Comparison of ENCODE assay signal across 10 cellular contexts in genomic region chr19:10544753-10545251, GRCh38. TPM values are rescaled to one million over a fixed set of nuclear protein-coding genes. Genes with fewer than 3 reads are reported as not detected.
A peak's percentile ranks its signal among the peaks of the same experiment; 100 is the strongest.
DNase-seq lines count a peak whose midpoint lies in the region; ATAC-seq, FAIRE-seq and TF ChIP-seq lines count a peak whose summit lies in the region.
"Had no signal": no experiment of that assay in that cellular context is flagged by ENCODE, and none has a peak within 500 bp of the region (broad histone marks: within the 10 kb centered on the region; RNA-seq: fewer than 3 reads in every experiment).

No MANE protein-coding gene starts in this region.

- no peak overlapping the region for H2AFZ ChIP-seq in keratinocyte (ENCODE audit: control insufficient read depth, low read length)

- H3K9me3 ChIP-seq in keratinocyte (ENCODE audit: control insufficient read depth, low read depth, low read length) = no peaks in the 10 kb centered on the region

- no peak overlapping the region for H3K27ac ChIP-seq in HL-60 (replicated peaks)
- no peak overlapping the region for H3K27ac ChIP-seq in keratinocyte (ENCODE audit: control insufficient read depth, insufficient read depth, low read length)

- H3K4me3 ChIP-seq in HL-60 (replicated peaks; ENCODE audit: insufficient read depth, low read length) (peak overlapping the region; percentile 72), keratinocyte (ENCODE audit: control insufficient read depth in 2 of 3, extremely low read depth in 1 of 3, insufficient read depth in 2 of 3, low read depth in 1 of 3, low read length in 3 of 3) (peak overlapping the region; percentile 61 to 86 (median 68))

- TF ChIP-seq CTCF in HL-60 (IDR thresholded peaks at IDR 0.05; ENCODE audit: insufficient read depth, low read length) (no peak), keratinocyte (optimal IDR thresholded peaks at IDR 0.05 in 1 of 3, IDR thresholded peaks at IDR 0.05 in 1 of 3, conservative IDR thresholded peaks at IDR 0.05 in 1 of 3; ENCODE audit: extremely low read depth in 1 of 3, insufficient read depth in 2 of 3, low read length in 3 of 3) (no peak)

- peaks cover 21% of the 10 kb centered on the region for H3K4me1 Mint-ChIP-seq in activated naive CD4-positive, alpha-beta T cell treated with anti-CD3 and anti-CD28 coated beads, Interleukin-2, amount 10 ng/mL, durations not matched to agents 7 days and 5 days
- peaks cover 22% of the 10 kb centered on the region for H3K4me1 Mint-ChIP-seq in stimulated activated naive CD8-positive, alpha-beta T cell treated with anti-CD3 and anti-CD28 coated beads, Interleukin-15, amount 100 ng/mL, for 72 hours

- peaks cover 10% of the 10 kb centered on the region for H3K79me2 ChIP-seq in keratinocyte (ENCODE audit: control insufficient read depth, insufficient read depth, low read length)

- H3K4me2 ChIP-seq in keratinocyte (ENCODE audit: control insufficient read depth, extremely low read depth, insufficient read depth, low read depth, low read length) = peak overlapping the region; percentile 61

- no peaks in the 10 kb centered on the region for H3K9me1 ChIP-seq in keratinocyte (ENCODE audit: control insufficient read depth, extremely low read depth, insufficient read depth, low read length)

- H3K9me3 Mint-ChIP-seq in activated naive CD4-positive, alpha-beta T cell treated with anti-CD3 and anti-CD28 coated beads, Interleukin-2, amount 10 ng/mL, durations not matched to agents 7 days and 5 days = no peaks in the 10 kb centered on the region
- H3K9me3 Mint-ChIP-seq in stimulated activated naive CD8-positive, alpha-beta T cell treated with anti-CD3 and anti-CD28 coated beads, Interleukin-15, amount 100 ng/mL, for 72 hours = no peaks in the 10 kb centered on the region

- CTCF ChIA-PET in activated naive CD4-positive, alpha-beta T cell treated with anti-CD3 and anti-CD28 coated beads, Interleukin-2, amount 10 ng/mL, durations not matched to agents 7 days and 5 days (lab: Charles Lee) = no interaction called here

- peak overlapping the region; percentile 89 for H3K4me3 Mint-ChIP-seq in activated naive CD4-positive, alpha-beta T cell treated with anti-CD3 and anti-CD28 coated beads, Interleukin-2, amount 10 ng/mL, durations not matched to agents 7 days and 5 days
- H3K4me3 Mint-ChIP-seq in stimulated activated naive CD8-positive, alpha-beta T cell treated with anti-CD3 and anti-CD28 coated beads, Interleukin-15, amount 100 ng/mL, for 72 hours = peak overlapping the region; percentile 89 to 93

- H3K9ac ChIP-seq in keratinocyte (ENCODE audit: control insufficient read depth, extremely low read depth, insufficient read depth, low read length) = peak overlapping the region; percentile 82

- H3K4me1 ChIP-seq in keratinocyte (ENCODE audit: control insufficient read depth, extremely low read depth, insufficient read depth, low read length) = peaks cover 9% of the 10 kb centered on the region

- peaks cover 9 to 13% of the 10 kb centered on the region in 2 experiments for H3K36me3 ChIP-seq in keratinocyte (ENCODE audit: control insufficient read depth in 2 of 2, extremely low read depth in 1 of 2, insufficient read depth in 2 of 2, low read length in 2 of 2)

- H4K20me1 ChIP-seq in keratinocyte (ENCODE audit: control insufficient read depth, extremely low read depth, insufficient read depth, low read length) = no peaks in the 10 kb centered on the region

- FAIRE-seq in keratinocyte (lab: Jason Lieb, UNC) = no peak
- FAIRE-seq: frontal cortex had no signal

- peaks cover 31% of the 10 kb centered on the region for H3K27me3 Mint-ChIP-seq in activated naive CD4-positive, alpha-beta T cell treated with anti-CD3 and anti-CD28 coated beads, Interleukin-2, amount 10 ng/mL, durations not matched to agents 7 days and 5 days
- peaks cover 10% of the 10 kb centered on the region for H3K27me3 Mint-ChIP-seq in stimulated activated naive CD8-positive, alpha-beta T cell treated with anti-CD3 and anti-CD28 coated beads, Interleukin-15, amount 100 ng/mL, for 72 hours

- H3K27me3 ChIP-seq in HL-60 (ENCODE audit: insufficient read depth, poor library complexity, severe bottlenecking) = no peaks in the 10 kb centered on the region
- no peaks in the 10 kb centered on the region for H3K27me3 ChIP-seq in keratinocyte (ENCODE audit: control insufficient read depth, extremely low read depth, insufficient read depth, low read length)

- no peak for ATAC-seq in stimulated activated naive CD8-positive, alpha-beta T cell treated with anti-CD3 and anti-CD28 coated beads, Interleukin-15, amount 100 ng/mL, for 72 hours
- ATAC-seq in GM18867 (IDR thresholded peaks at IDR 0.05; ENCODE audit: unreplicated experiment) (no peak), HG03432 (IDR thresholded peaks at IDR 0.05; ENCODE audit: unreplicated experiment) (no peak)

- peaks cover 18% of the 10 kb centered on the region for H3K36me3 Mint-ChIP-seq in activated naive CD4-positive, alpha-beta T cell treated with anti-CD3 and anti-CD28 coated beads, Interleukin-2, amount 10 ng/mL, durations not matched to agents 7 days and 5 days

- DNase-seq in HL-60 (ENCODE audit: low read depth in 1 of 2, low spot score in 1 of 2) = peak in 1 of 2 experiments; percentile 1
- peak; percentile 32 for DNase-seq in activated naive CD4-positive, alpha-beta T cell treated with anti-CD3 and anti-CD28 coated beads, Interleukin-2, amount 10 ng/mL, durations not matched to agents 7 days and 5 days
- no peak for DNase-seq in keratinocyte (ENCODE audit: low read depth, low spot score)
- DNase-seq in stimulated activated naive CD8-positive, alpha-beta T cell treated with anti-CD3 and anti-CD28 coated beads, Interleukin-15, amount 100 ng/mL, for 72 hours = no peak
- no peak for DNase-seq in OCI-M2 (lab: John Stamatoyannopoulos, UW; ENCODE audit: unreplicated experiment)
- DNase-seq in NCI-H146 treated with DMSO at 0.1 percent for 48 hours (lab: John Stamatoyannopoulos, UW; ENCODE audit: unreplicated experiment) = no peak
- DNase-seq: Kasumi-1 had no signal

- peak overlapping the region; percentile 88 for H3K27ac Mint-ChIP-seq in activated naive CD4-positive, alpha-beta T cell treated with anti-CD3 and anti-CD28 coated beads, Interleukin-2, amount 10 ng/mL, durations not matched to agents 7 days and 5 days
- H3K27ac Mint-ChIP-seq in stimulated activated naive CD8-positive, alpha-beta T cell treated with anti-CD3 and anti-CD28 coated beads, Interleukin-15, amount 100 ng/mL, for 72 hours = peak overlapping the region; percentile 22 to 94

- dilution Hi-C loops in keratinocyte (cut with MboI; ENCODE audit: extremely low pct_ligation_motif_present, low sequenced_read_pairs) = no loop called here

RNA-seq across cellular contexts. Expression of gene ATG4D, which starts 1.1 kb away (rescaled TPM):
- 12.6 to 17.9 TPM (median 15.5 TPM) in 3 replicates for polyA plus RNA-seq in keratinocyte
- polyA plus RNA-seq in keratinocyte (2011; ENCODE audit: low read depth) = 6.1 TPM
- 12.4 and 19.5 TPM in 2 replicates for polyA plus RNA-seq in keratinocyte (2011; cell fraction: cytosol; rRNA removed)
- polyA plus RNA-seq in keratinocyte (2011; cell fraction: nucleus; rRNA removed) = 22.0 and 29.4 TPM in 2 replicates
- 19.0 and 37.1 TPM in 2 replicates for polyA plus RNA-seq in keratinocyte (2012; ENCODE audit: low replicate concordance)
- 8.8 to 43.4 TPM (median 16.2 TPM) in 3 replicates for polyA minus RNA-seq in keratinocyte
- 30.3 TPM for polyA minus RNA-seq in keratinocyte (2011; cell fraction: cytosol; rRNA and poly(A)+ RNA removed)
- 9.8 and 10.8 TPM in 2 replicates for polyA minus RNA-seq in keratinocyte (2011; cell fraction: nucleus; rRNA and poly(A)+ RNA removed)

RNA-seq across cellular contexts. Expression of gene KRI1, which starts 21.0 kb away (rescaled TPM):
- 13.4 to 19.0 TPM (median 13.5 TPM) in 3 replicates for polyA plus RNA-seq in keratinocyte
- polyA plus RNA-seq in keratinocyte (2011; ENCODE audit: low read depth) = 48.2 TPM
- 7.6 and 12.7 TPM in 2 replicates for polyA plus RNA-seq in keratinocyte (2011; cell fraction: cytosol; rRNA removed)
- polyA plus RNA-seq in keratinocyte (2011; cell fraction: nucleus; rRNA removed) = 41.0 and 42.6 TPM in 2 replicates
- polyA plus RNA-seq in keratinocyte (2012; ENCODE audit: low replicate concordance) = 12.5 and 20.2 TPM in 2 replicates
- polyA minus RNA-seq in keratinocyte = 4.5 to 7.4 TPM (median 5.3 TPM) in 3 replicates
- polyA minus RNA-seq in keratinocyte (2011; cell fraction: cytosol; rRNA and poly(A)+ RNA removed) = 13.8 TPM
- polyA minus RNA-seq in keratinocyte (2011; cell fraction: nucleus; rRNA and poly(A)+ RNA removed) = 8.1 and 9.8 TPM in 2 replicates

RNA-seq across cellular contexts. Expression of gene CDKN2D, which starts 24.0 kb away (rescaled TPM):
- polyA plus RNA-seq in keratinocyte = 3.9 to 7.3 TPM (median 6.8 TPM) in 3 replicates
- 1.9 TPM for polyA plus RNA-seq in keratinocyte (2011; ENCODE audit: low read depth)
- polyA plus RNA-seq in keratinocyte (2011; cell fraction: cytosol; rRNA removed) = 4.1 and 8.0 TPM in 2 replicates
- polyA plus RNA-seq in keratinocyte (2011; cell fraction: nucleus; rRNA removed) = 4.1 and 5.0 TPM in 2 replicates
- polyA plus RNA-seq in keratinocyte (2012; ENCODE audit: low replicate concordance) = 4.8 and 13.1 TPM in 2 replicates
- polyA minus RNA-seq in keratinocyte = 2.5 to 6.5 TPM (median 2.8 TPM) in 3 replicates
- 10.0 TPM for polyA minus RNA-seq in keratinocyte (2011; cell fraction: cytosol; rRNA and poly(A)+ RNA removed)
- polyA minus RNA-seq in keratinocyte (2011; cell fraction: nucleus; rRNA and poly(A)+ RNA removed) = 0.93 and 0.95 TPM in 2 replicates

RNA-seq across cellular contexts. Expression of gene S1PR5, which starts 27.6 kb away (rescaled TPM):
- 9.4 to 10.5 TPM (median 10.3 TPM) in 3 replicates for polyA plus RNA-seq in keratinocyte
- polyA plus RNA-seq in keratinocyte (2011; ENCODE audit: low read depth) = 47.8 TPM
- polyA plus RNA-seq in keratinocyte (2011; cell fraction: cytosol; rRNA removed) = 3.5 and 5.5 TPM in 2 replicates
- polyA plus RNA-seq in keratinocyte (2011; cell fraction: nucleus; rRNA removed) = 15.9 and 17.3 TPM in 2 replicates
- polyA plus RNA-seq in keratinocyte (2012; ENCODE audit: low replicate concordance) = 10.9 and 26.2 TPM in 2 replicates
- 2.2 to 4.1 TPM (median 3.0 TPM) in 3 replicates for polyA minus RNA-seq in keratinocyte
- 20.5 TPM for polyA minus RNA-seq in keratinocyte (2011; cell fraction: cytosol; rRNA and poly(A)+ RNA removed)
- polyA minus RNA-seq in keratinocyte (2011; cell fraction: nucleus; rRNA and poly(A)+ RNA removed) = 16.1 and 16.9 TPM in 2 replicates

RNA-seq across cellular contexts. Expression of gene KEAP1, which starts 41.6 kb away (rescaled TPM):
- polyA plus RNA-seq in keratinocyte = 29.6 to 46.2 TPM (median 35.8 TPM) in 3 replicates
- 72.0 TPM for polyA plus RNA-seq in keratinocyte (2011; ENCODE audit: low read depth)
- 29.6 and 38.7 TPM in 2 replicates for polyA plus RNA-seq in keratinocyte (2011; cell fraction: cytosol; rRNA removed)
- polyA plus RNA-seq in keratinocyte (2011; cell fraction: nucleus; rRNA removed) = 30.4 and 36.2 TPM in 2 replicates
- polyA plus RNA-seq in keratinocyte (2012; ENCODE audit: low replicate concordance) = 39.7 and 41.5 TPM in 2 replicates
- 84.3 to 118 TPM (median 110 TPM) in 3 replicates for polyA minus RNA-seq in keratinocyte
- polyA minus RNA-seq in keratinocyte (2011; cell fraction: cytosol; rRNA and poly(A)+ RNA removed) = 87.5 TPM
- 20.8 and 23.4 TPM in 2 replicates for polyA minus RNA-seq in keratinocyte (2011; cell fraction: nucleus; rRNA and poly(A)+ RNA removed)
